Comparison of ENCODE assay signal across 15 cellular contexts in the genomic region with DNA sequence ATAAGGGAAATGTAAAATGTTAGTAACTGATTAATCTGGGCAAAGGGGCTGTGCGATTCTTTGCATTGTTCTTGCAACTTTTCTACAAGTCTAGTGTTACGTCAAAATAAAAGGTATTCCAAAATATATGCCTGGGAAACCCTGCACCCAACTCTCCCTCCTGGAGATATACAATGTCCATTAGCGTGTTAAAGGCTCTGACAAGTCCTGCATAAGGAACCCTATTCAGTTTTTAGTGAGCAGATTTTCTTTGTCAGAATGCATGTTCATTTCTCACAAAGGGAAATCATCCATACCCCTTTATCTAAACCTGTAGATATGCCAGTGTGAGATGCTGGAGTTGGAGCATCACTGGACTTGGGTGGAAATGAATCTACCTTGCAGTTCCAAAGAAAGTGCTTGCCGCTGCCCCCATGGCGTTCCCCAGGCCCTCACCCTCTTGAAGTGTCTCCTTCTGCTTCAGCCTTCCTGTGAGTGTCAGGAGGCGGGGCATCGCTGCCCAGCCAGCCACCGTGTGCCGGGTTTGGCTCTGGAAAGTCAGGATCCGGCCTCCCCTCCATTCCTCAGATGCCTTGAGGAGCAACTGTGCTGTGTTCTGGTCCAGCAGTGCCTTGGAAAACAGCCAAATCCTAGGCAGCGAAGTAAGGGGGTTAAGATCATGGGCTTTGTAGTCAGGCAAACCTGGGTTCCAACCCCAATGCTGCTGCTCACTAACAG.
DNase-seq lines count a peak whose midpoint lies in the region; ATAC-seq and TF ChIP-seq lines count a peak whose summit lies in the region.
"Had no signal": no experiment of that assay in that cellular context is flagged by ENCODE, and none has a peak within 500 bp of the region (broad histone marks: within the 10 kb centered on the region; RNA-seq: fewer than 3 reads in every experiment).

No MANE protein-coding gene starts in this region.

- DNase-seq in SK-N-SH (peak; percentile 15), left lung (peak in 1 of 2 donors; percentile 43), spleen (peak; percentile 56), A172 (ENCODE audit: low spot score) (no peak), left colon (no peak)
- DNase-seq: CD4-positive, alpha-beta memory T cell; DMS153; DMS79; GF-D8 had no signal

- H3K9me2 ChIP-seq in SK-N-SH = no peaks in the 10 kb centered on the region

- CTCF ChIA-PET in SK-N-SH (lab: Yijun Ruan, JAX) = no interaction called here
- CTCF ChIA-PET in HEK293 (lab: Yijun Ruan, JAX) = interaction anchor here (1.0 kb wide), 1 partner anchor 146 kb away, joined by 5 read pairs; no protein-coding TSS in a partner anchor

- ATAC-seq in SK-N-SH treated with all-trans-retinoic acid at 6 μM for 48 hours (no peak), left lung (peak; percentile 29), left colon (no peak)
- ATAC-seq: GM23338, HCT116 had no signal

- H3K4me3 ChIP-seq in SK-N-SH (ENCODE audit: low read depth in 2 of 2, low read length in 1 of 2) (no peak overlapping the region), HEK293 (ENCODE audit: low read depth, low read length) (no peak overlapping the region), left lung (no peak overlapping the region), spleen (no peak overlapping the region)
- H3K4me3 ChIP-seq: BLaER1, GM23338 had no signal

- no peaks in the 10 kb centered on the region for H3K27me3 ChIP-seq in SK-N-SH (ENCODE audit: insufficient read depth)
- no peaks in the 10 kb centered on the region for H3K27me3 ChIP-seq in left lung
- peaks cover 0 to 6% (median 0%) of the 10 kb centered on the region in 7 donors for H3K27me3 ChIP-seq in spleen (replicated peaks in 1 of 7)
- H3K27me3 ChIP-seq: BLaER1 had no signal

- no peak for TF ChIP-seq RAD21 in SK-N-SH (IDR thresholded peaks at IDR 0.05; ENCODE audit: low read length)

- no peak overlapping the region for H3K27ac ChIP-seq in SK-N-SH (ENCODE audit: low read depth in 2 of 2, low read length in 1 of 2)
- H3K27ac ChIP-seq in HEK293 (ENCODE audit: extremely low read depth, low read depth, low read length) = no peak overlapping the region
- no peak overlapping the region for H3K27ac ChIP-seq in left lung
- no peak overlapping the region for H3K27ac ChIP-seq in spleen
- H3K27ac ChIP-seq: 22Rv1, BLaER1 had no signal

- H3K36me3 ChIP-seq in SK-N-SH (replicated peaks in 1 of 2; ENCODE audit: control insufficient read depth in 1 of 2, insufficient read depth in 2 of 2, low read length in 1 of 2) (no peaks in the 10 kb centered on the region), HEK293 (ENCODE audit: control insufficient read depth in 2 of 2, insufficient read depth in 1 of 2, low read length in 2 of 2) (no peaks in the 10 kb centered on the region), left lung (no peaks in the 10 kb centered on the region), spleen (no peaks in the 10 kb centered on the region)
- H3K36me3 ChIP-seq: BLaER1 had no signal

- H2AFZ ChIP-seq in SK-N-SH (ENCODE audit: low read depth) = no peak overlapping the region
- H2AFZ ChIP-seq: GM23338 had no signal

- H3K9me3 ChIP-seq in SK-N-SH (no peaks in the 10 kb centered on the region), HEK293 (ENCODE audit: control insufficient read depth, insufficient read depth, low read depth, low read length) (no peaks in the 10 kb centered on the region), left lung (peaks cover 0 to 11% of the 10 kb centered on the region in 2 donors), spleen (peaks cover 0 to 14% (median 5%) of the 10 kb centered on the region in 8 donors)

- POLR2A ChIA-PET in SK-N-SH (lab: Yijun Ruan, JAX) = no interaction called here
- POLR2A ChIA-PET in HEK293 (lab: Yijun Ruan, JAX) = interaction anchor here (0.7 kb wide), 1 partner anchor 71 kb away, joined by 3 read pairs; no protein-coding TSS in a partner anchor

- H3F3A ChIP-seq in SK-N-SH (replicated peaks; ENCODE audit: insufficient read depth) = no peaks in the 10 kb centered on the region

- no peak for TF ChIP-seq CTCF in SK-N-SH (IDR thresholded peaks at IDR 0.05)
- no peak for TF ChIP-seq CTCF in HEK293 (tag by site-specific recombination; IDR thresholded peaks at IDR 0.05)
- TF ChIP-seq CTCF in left lung (IDR thresholded peaks at IDR 0.05) = no peak
- no peak for TF ChIP-seq CTCF in spleen (IDR thresholded peaks at IDR 0.05 in 8 of 11, conservative IDR thresholded peaks at IDR 0.05 in 3 of 11)

- TF ChIP-seq POLR2A in spleen (IDR thresholded peaks at IDR 0.05) = no peak

- H3K4me1 ChIP-seq in SK-N-SH (ENCODE audit: control insufficient read depth in 1 of 2, insufficient read depth in 2 of 2, low read depth in 1 of 2, low read length in 1 of 2) = no peaks in the 10 kb centered on the region; a peak in 1 of 4 replicates
- no peaks in the 10 kb centered on the region for H3K4me1 ChIP-seq in HEK293 (ENCODE audit: control insufficient read depth, insufficient read depth, low read length)
- no peaks in the 10 kb centered on the region for H3K4me1 ChIP-seq in left lung
- no peaks in the 10 kb centered on the region for H3K4me1 ChIP-seq in spleen

- no peaks in the 10 kb centered on the region for H4K20me1 ChIP-seq in SK-N-SH (ENCODE audit: insufficient read depth)
- H4K20me1 ChIP-seq: BLaER1 had no signal

- H3K9ac ChIP-seq in SK-N-SH = no peak overlapping the region
- H3K9ac ChIP-seq: BLaER1 had no signal

- no peaks in the 10 kb centered on the region for H3K79me2 ChIP-seq in SK-N-SH (ENCODE audit: insufficient read depth)

- WGBS in SK-N-SH (ENCODE audit: low lambda C conversion rate) = 70% methylated on average over 11 of the region's 11 CpGs
- 72 to 86% (median 81%) methylated on average over 10 to 11 of the region's 11 CpGs for WGBS in spleen, 5 donors

- H3K4me2 ChIP-seq in SK-N-SH = no peak overlapping the region
- H3K4me2 ChIP-seq: BLaER1, GM23338 had no signal

- intact Hi-C loops in left lung (cut with DNase I) (no loop called here), spleen (cut with DNase I; ENCODE audit: low total_unique reads) (no loop called here), left colon (cut with DNase I, micrococcal nuclease) (no loop called here)

- TF ChIP-seq EP300 in SK-N-SH (IDR thresholded peaks at IDR 0.05; ENCODE audit: borderline replicate concordance in 1 of 2, low read depth in 1 of 2, low read length in 1 of 2) = no peak

TF ChIP-seq in SK-N-SH, 30 proteins besides CTCF, POLR2A, EP300 and RAD21:
- TF ChIP-seq, protein P1, sequence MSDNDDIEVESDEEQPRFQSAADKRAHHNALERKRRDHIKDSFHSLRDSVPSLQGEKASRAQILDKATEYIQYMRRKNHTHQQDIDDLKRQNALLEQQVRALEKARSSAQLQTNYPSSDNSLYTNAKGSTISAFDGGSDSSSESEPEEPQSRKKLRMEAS (IDR thresholded peaks at IDR 0.05; ENCODE audit: low read depth) = no peak
- TF ChIP-seq, protein P2, sequence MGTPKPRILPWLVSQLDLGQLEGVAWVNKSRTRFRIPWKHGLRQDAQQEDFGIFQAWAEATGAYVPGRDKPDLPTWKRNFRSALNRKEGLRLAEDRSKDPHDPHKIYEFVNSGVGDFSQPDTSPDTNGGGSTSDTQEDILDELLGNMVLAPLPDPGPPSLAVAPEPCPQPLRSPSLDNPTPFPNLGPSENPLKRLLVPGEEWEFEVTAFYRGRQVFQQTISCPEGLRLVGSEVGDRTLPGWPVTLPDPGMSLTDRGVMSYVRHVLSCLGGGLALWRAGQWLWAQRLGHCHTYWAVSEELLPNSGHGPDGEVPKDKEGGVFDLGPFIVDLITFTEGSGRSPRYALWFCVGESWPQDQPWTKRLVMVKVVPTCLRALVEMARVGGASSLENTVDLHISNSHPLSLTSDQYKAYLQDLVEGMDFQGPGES (IDR thresholded peaks at IDR 0.05; ENCODE audit: low read depth, low read length) = no peak
- no peak for TF ChIP-seq CHD2 (IDR thresholded peaks at IDR 0.05; ENCODE audit: low read length, partially characterized antibody)

TF ChIP-seq in SK-N-SH treated with all-trans-retinoic acid at 6 μM for 48 hours, 23 proteins besides CTCF, POLR2A, EP300 and RAD21 (continues in another document):
- no peak for TF ChIP-seq ZNF565 (CRISPR knock-in tag; conservative IDR thresholded peaks at IDR 0.05; ENCODE audit: low read depth)
- no peak for TF ChIP-seq ZFP30 (CRISPR knock-in tag; IDR thresholded peaks at IDR 0.05)
- TF ChIP-seq, protein P3, sequence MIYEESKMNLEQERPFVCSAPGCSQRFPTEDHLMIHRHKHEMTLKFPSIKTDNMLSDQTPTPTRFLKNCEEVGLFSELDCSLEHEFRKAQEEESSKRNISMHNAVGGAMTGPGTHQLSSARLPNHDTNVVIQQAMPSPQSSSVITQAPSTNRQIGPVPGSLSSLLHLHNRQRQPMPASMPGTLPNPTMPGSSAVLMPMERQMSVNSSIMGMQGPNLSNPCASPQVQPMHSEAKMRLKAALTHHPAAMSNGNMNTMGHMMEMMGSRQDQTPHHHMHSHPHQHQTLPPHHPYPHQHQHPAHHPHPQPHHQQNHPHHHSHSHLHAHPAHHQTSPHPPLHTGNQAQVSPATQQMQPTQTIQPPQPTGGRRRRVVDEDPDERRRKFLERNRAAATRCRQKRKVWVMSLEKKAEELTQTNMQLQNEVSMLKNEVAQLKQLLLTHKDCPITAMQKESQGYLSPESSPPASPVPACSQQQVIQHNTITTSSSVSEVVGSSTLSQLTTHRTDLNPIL (CRISPR knock-in tag; IDR thresholded peaks at IDR 0.05; ENCODE audit: low read depth) = no peak
- no peak for TF ChIP-seq ZC3H10 (CRISPR knock-in tag; IDR thresholded peaks at IDR 0.05)
- no peak for TF ChIP-seq ZFP3 (CRISPR knock-in tag; IDR thresholded peaks at IDR 0.05)

TF ChIP-seq in HEK293, 187 proteins besides CTCF, POLR2A, EP300 and RAD21:
- TF ChIP-seq ZNF239 (tag by site-specific recombination; IDR thresholded peaks at IDR 0.05) (peak; percentile 97), KLF8 (tag by site-specific recombination; IDR thresholded peaks at IDR 0.05) (no peak)

Comparison
In these comparisons a context has a peak if more than half of its experiments do, and no peak if none do; other contexts are left out.
1. DNase-seq: peak in SK-N-SH (single experiment) and spleen (single experiment); none in A172 (single experiment) and left colon (0 of 2).